Comparison of ENCODE assay signal across 24 cellular contexts in the genomic region with DNA sequence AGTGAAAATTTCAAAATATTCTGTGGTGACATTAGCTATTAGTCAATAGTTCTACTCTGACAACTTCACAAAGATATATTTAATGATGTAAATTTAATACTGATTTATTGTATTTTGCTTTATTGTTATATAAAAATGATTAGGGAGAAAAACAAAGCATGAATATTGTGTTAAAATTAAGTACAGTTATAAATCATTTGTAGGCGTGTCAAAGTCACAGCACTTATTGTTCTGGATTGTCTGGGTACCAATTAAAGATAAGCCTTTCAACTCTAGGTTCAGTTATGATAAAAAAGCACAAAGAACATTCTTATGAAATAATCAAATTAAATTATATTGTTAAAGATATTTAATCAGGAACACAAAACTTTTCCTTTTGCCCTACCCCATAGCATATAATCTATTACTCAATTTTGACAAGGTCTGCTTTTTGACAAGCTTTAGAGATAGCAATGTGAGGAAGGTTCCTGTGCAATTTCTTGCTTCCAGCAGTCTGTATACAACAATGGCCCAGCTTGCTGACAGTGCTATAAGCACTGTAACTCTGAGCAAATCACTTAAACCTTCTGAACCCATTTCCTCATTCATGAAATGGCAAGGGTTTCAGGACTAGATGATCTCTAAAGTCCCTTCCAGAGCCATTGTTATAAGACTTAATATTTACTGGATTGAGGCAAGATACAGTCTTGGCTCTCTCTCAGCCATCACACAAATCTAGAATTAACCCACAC.
"Had no signal": no experiment of that assay in that cellular context is flagged by ENCODE, and none has a peak within 500 bp of the region (broad histone marks: within the 10 kb centered on the region; RNA-seq: fewer than 3 reads in every experiment).

No MANE protein-coding gene starts in this region.

- H3K27me3 Mint-ChIP-seq: memory B cell; naive B cell; stimulated activated memory B cell treated with anti-CD40 and anti-IgM and Interleukin-4, amounts not matched to agents 10 μg/mL and 1 μg/mL and 100 μg/mL, for 72 hours; stimulated activated naive CD8-positive, alpha-beta T cell treated with anti-CD3 and anti-CD28 coated beads, Interleukin-15, Interleukin-2, amounts not matched to agents 100 ng/mL and 50 ng/mL, for 24 hours had no signal

- H3K4me3 Mint-ChIP-seq: immature natural killer cell; memory B cell; naive B cell; nephron progenitor cell; stimulated activated memory B cell treated with anti-CD40 and anti-IgM and Interleukin-4, amounts not matched to agents 10 μg/mL and 1 μg/mL and 100 μg/mL, for 72 hours; stimulated activated naive CD8-positive, alpha-beta T cell treated with anti-CD3 and anti-CD28 coated beads, Interleukin-15, Interleukin-2, amounts not matched to agents 100 ng/mL and 50 ng/mL, for 24 hours had no signal

- H2AFZ ChIP-seq: parathyroid adenoma had no signal

- H3K27ac ChIP-seq: esophagus squamous epithelium, gastroesophageal sphincter, lower lobe of right lung, parathyroid adenoma, prostate gland, spleen, tibial artery, upper lobe of left lung, uterus had no signal

- H3K9me3 ChIP-seq: esophagus squamous epithelium, lower lobe of right lung, prostate gland, tibial artery, upper lobe of left lung, uterus had no signal

- H3K79me2 ChIP-seq: parathyroid adenoma had no signal

- H3K4me3 ChIP-seq: esophagus squamous epithelium, gastroesophageal sphincter, lower lobe of right lung, prostate gland, spleen, tibial artery, upper lobe of left lung, uterus had no signal

- H3K4me1 Mint-ChIP-seq: immature natural killer cell; memory B cell; naive B cell; stimulated activated memory B cell treated with anti-CD40 and anti-IgM and Interleukin-4, amounts not matched to agents 10 μg/mL and 1 μg/mL and 100 μg/mL, for 72 hours had no signal

- H3K9ac ChIP-seq: parathyroid adenoma had no signal

- H3K36me3 Mint-ChIP-seq: immature natural killer cell; memory B cell; naive B cell; stimulated activated memory B cell treated with anti-CD40 and anti-IgM and Interleukin-4, amounts not matched to agents 10 μg/mL and 1 μg/mL and 100 μg/mL, for 72 hours had no signal

- ATAC-seq: gastroesophageal sphincter; left colon; lower lobe of right lung; sciatic nerve; stimulated activated memory B cell treated with anti-CD40 and anti-IgM and Interleukin-4, amounts not matched to agents 10 μg/mL and 1 μg/mL and 100 μg/mL, for 72 hours had no signal

- H3K36me3 ChIP-seq: esophagus squamous epithelium, gastroesophageal sphincter, lower lobe of right lung, prostate gland, spleen, tibial artery, upper lobe of left lung, uterus had no signal

- DNase-seq: effector memory CD4-positive, alpha-beta T cell; esophagus squamous epithelium; foreskin fibroblast; glutamatergic neuron; immature natural killer cell; kidney; left colon; lower lobe of right lung; naive B cell; nephron progenitor cell; spleen; stimulated activated CD4-positive, alpha-beta T cell treated with anti-CD3 and anti-CD28 coated beads, Interleukin-15, amount 100 ng/mL, for 24 hours; stimulated activated CD4-positive, alpha-beta T cell treated with anti-CD3 and anti-CD28 coated beads, Interleukin-1b, Interleukin-23, amount 100 ng/mL, for 48 hours; stimulated activated CD4-positive, alpha-beta T cell treated with anti-CD3 and anti-CD28 coated beads, Interleukin-4, amount 100 ng/mL, for 24 hours; tibial artery; upper lobe of left lung; uterus had no signal

- H3K4me1 ChIP-seq: esophagus squamous epithelium, gastroesophageal sphincter, lower lobe of right lung, parathyroid adenoma, prostate gland, spleen, tibial artery, uterus had no signal

- H3K27me3 ChIP-seq: esophagus squamous epithelium, gastroesophageal sphincter, spleen, tibial artery, upper lobe of left lung, uterus had no signal

- H3K27ac Mint-ChIP-seq: immature natural killer cell; memory B cell; naive B cell; nephron progenitor cell; stimulated activated memory B cell treated with anti-CD40 and anti-IgM and Interleukin-4, amounts not matched to agents 10 μg/mL and 1 μg/mL and 100 μg/mL, for 72 hours; stimulated activated naive CD8-positive, alpha-beta T cell treated with anti-CD3 and anti-CD28 coated beads, Interleukin-15, Interleukin-2, amounts not matched to agents 100 ng/mL and 50 ng/mL, for 24 hours had no signal
